Comparison of ENCODE assay signal across 13 cellular contexts in the genomic region with DNA sequence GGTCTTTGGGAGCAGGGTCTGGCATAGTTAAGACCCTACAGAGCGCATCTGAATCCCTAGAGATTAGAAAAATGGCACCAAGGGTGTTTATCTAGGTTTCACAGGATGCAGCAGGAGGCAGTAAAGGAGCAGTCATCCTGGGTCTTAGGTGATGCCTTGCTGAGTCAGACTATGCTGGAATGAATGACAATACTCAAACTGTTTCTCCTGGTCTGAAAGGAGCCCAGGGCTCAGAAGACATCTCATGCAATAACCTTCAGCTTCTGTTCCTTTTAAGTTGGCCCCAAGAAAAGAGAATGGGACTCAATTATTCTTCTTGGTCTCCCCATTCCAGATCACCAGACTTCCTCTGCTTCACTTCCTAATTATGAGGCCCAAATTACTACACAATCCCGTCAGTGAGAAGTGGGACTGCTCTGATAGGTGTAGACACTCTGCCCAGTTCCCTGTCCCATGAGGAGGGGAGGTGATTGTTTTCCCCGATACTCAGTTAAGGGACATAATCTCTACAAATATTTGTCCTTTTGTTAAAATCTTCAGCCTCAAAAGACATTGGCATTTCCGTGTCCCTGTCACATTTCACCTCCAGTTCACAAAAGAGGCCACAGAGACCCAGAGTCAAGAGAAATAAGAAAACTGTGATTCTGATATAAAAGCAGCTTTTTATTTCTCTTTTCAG. TPM values are rescaled to one million over a fixed set of nuclear protein-coding genes. Genes with fewer than 3 reads are reported as not detected.
DNase-seq lines count a peak whose midpoint lies in the region; ATAC-seq and TF ChIP-seq lines count a peak whose summit lies in the region.
"Had no signal": no experiment of that assay in that cellular context is flagged by ENCODE, and none has a peak within 500 bp of the region (broad histone marks: within the 10 kb centered on the region; RNA-seq: fewer than 3 reads in every experiment).

No MANE protein-coding gene starts in this region.

- H3K4me3 ChIP-seq in OCI-LY7 (ENCODE audit: low read depth, low read length, poor library complexity, severe bottlenecking) (peak overlapping the region; percentile 3), epithelial cell of proximal tubule (ENCODE audit: low read depth, low read length) (no peak overlapping the region)

- peaks cover 3% of the 10 kb centered on the region for H3K9me3 Mint-ChIP-seq in stimulated activated memory B cell treated with anti-CD40 and anti-IgM and Interleukin-4, amounts not matched to agents 10 μg/mL and 1 μg/mL and 100 μg/mL, for 72 hours
- H3K9me3 Mint-ChIP-seq: central memory CD8-positive, alpha-beta T cell had no signal

- CTCF ChIA-PET in OCI-LY7 (lab: Charles Lee; ENCODE audit: unreplicated experiment): interaction anchor here (0.5 to 1.7 kb wide), 5 partner anchors 17 to 87 kb away, joined by 3 to 7 read pairs (median 5); a partner anchor contains a TSS

- H3K4me2 ChIP-seq in OCI-LY7 (ENCODE audit: low read length): peak overlapping the region; percentile 63

- H3K27ac ChIP-seq in OCI-LY7 (ENCODE audit: low read depth, low read length, poor library complexity, severe bottlenecking): peak overlapping the region; percentile 93

- H3K36me3 ChIP-seq in OCI-LY7 (ENCODE audit: insufficient read depth, low read length): no peaks in the 10 kb centered on the region; the same call in 1 of the 2 replicates

- H3K9me3 ChIP-seq in OCI-LY7 (ENCODE audit: low read length): peaks cover 13% of the 10 kb centered on the region

- H2AFZ ChIP-seq in OCI-LY7 (ENCODE audit: low read length): peak overlapping the region; percentile 95

- POLR2A ChIA-PET in OCI-LY7 (lab: Charles Lee): interaction anchor here (0.6 to 6.0 kb wide), 15 partner anchors 9 to 87 kb away, joined by 3 to 116 read pairs (median 5); a partner anchor contains a TSS

- peak; percentile 18 for DNase-seq in activated CD4-positive, alpha-beta T cell treated with anti-CD3 and anti-CD28 coated beads for 48 hours
- DNase-seq in activated CD4-positive, alpha-beta T cell treated with anti-CD3 and anti-CD28 coated beads, Interleukin-2, amount 50 U/mL, for 1 hour: no peak
- DNase-seq in OCI-LY7 (ENCODE audit: low spot score) (peak; percentile 54), epithelial cell of proximal tubule (ENCODE audit: low read depth) (peak; percentile 32), DMS79 (lab: John Stamatoyannopoulos, UW) (no peak), cortex of kidney (lab: John Stamatoyannopoulos, UW) (no peak)
- DNase-seq: KG1, Right ventricle myocardium superior had no signal

- no peaks in the 10 kb centered on the region for H3K9me2 ChIP-seq in OCI-LY7 (ENCODE audit: insufficient read depth, low read length)

- H3K27ac Mint-ChIP-seq in stimulated activated memory B cell treated with anti-CD40 and anti-IgM and Interleukin-4, amounts not matched to agents 10 μg/mL and 1 μg/mL and 100 μg/mL, for 72 hours: peak overlapping the region; percentile 92

- H3K4me1 ChIP-seq in OCI-LY7 (ENCODE audit: insufficient read depth, low read length, poor library complexity, severe bottlenecking): peaks cover 49% of the 10 kb centered on the region

- H3K36me3 Mint-ChIP-seq in stimulated activated memory B cell treated with anti-CD40 and anti-IgM and Interleukin-4, amounts not matched to agents 10 μg/mL and 1 μg/mL and 100 μg/mL, for 72 hours: no peaks in the 10 kb centered on the region

- BruUV-seq in OCI-LY7 (replicated peaks; lab: Mats Ljungman, UMichigan): no TSS peak

- H4K20me1 ChIP-seq in OCI-LY7 (ENCODE audit: insufficient read depth, low read length): no peaks in the 10 kb centered on the region

- no peaks in the 10 kb centered on the region for H3K79me2 ChIP-seq in OCI-LY7 (ENCODE audit: insufficient read depth, low read depth, low read length)

- ATAC-seq in stimulated activated memory B cell treated with anti-CD40 and anti-IgM and Interleukin-4, amounts not matched to agents 10 μg/mL and 1 μg/mL and 100 μg/mL, for 72 hours: no peak
- ATAC-seq in GM18517 (IDR thresholded peaks at IDR 0.05; ENCODE audit: unreplicated experiment): no peak

- intact Hi-C loops in OCI-LY7 (cut with micrococcal nuclease; ENCODE audit: unreplicated experiment): loop anchor here (5.0 kb wide), 2 partner anchors 60 to 710 kb away; a partner anchor contains a TSS

- H3K4me3 Mint-ChIP-seq in stimulated activated memory B cell treated with anti-CD40 and anti-IgM and Interleukin-4, amounts not matched to agents 10 μg/mL and 1 μg/mL and 100 μg/mL, for 72 hours: no peak overlapping the region
- H3K4me3 Mint-ChIP-seq: central memory CD8-positive, alpha-beta T cell had no signal

- TF ChIP-seq CTCF in OCI-LY7 (conservative IDR thresholded peaks at IDR 0.05; ENCODE audit: low read length) (peak; percentile 58), epithelial cell of proximal tubule (conservative IDR thresholded peaks at IDR 0.05; ENCODE audit: low read depth, low read length) (peak; percentile 71)

- peaks cover 35% of the 10 kb centered on the region for H3K4me1 Mint-ChIP-seq in stimulated activated memory B cell treated with anti-CD40 and anti-IgM and Interleukin-4, amounts not matched to agents 10 μg/mL and 1 μg/mL and 100 μg/mL, for 72 hours
- H3K4me1 Mint-ChIP-seq: central memory CD8-positive, alpha-beta T cell had no signal

- no peaks in the 10 kb centered on the region for H3K27me3 Mint-ChIP-seq in stimulated activated memory B cell treated with anti-CD40 and anti-IgM and Interleukin-4, amounts not matched to agents 10 μg/mL and 1 μg/mL and 100 μg/mL, for 72 hours
- H3K27me3 Mint-ChIP-seq: central memory CD8-positive, alpha-beta T cell had no signal

RNA-seq across cellular contexts. Expression of a gene that starts 14.8 kb away (rescaled TPM):
- 0.16 TPM in 1 of 2 replicates, not detected in the other for total RNA-seq in OCI-LY7 (2014; rRNA removed; shearing (Covaris generic))
- total RNA-seq in OCI-LY7 (2022): 0.20 and 0.38 TPM in 2 replicates
- total RNA-seq in epithelial cell of proximal tubule: not detected in 2 replicates
- total RNA-seq: H4, omental fat pad, Right ventricle myocardium superior had no signal

RNA-seq across cellular contexts. Expression of a gene that starts 17.5 kb away (rescaled TPM):
- total RNA-seq in OCI-LY7 (2014; rRNA removed; shearing (Covaris generic)): 75.3 and 89.0 TPM in 2 replicates
- total RNA-seq in OCI-LY7 (2022) (126 and 135 TPM in 2 replicates), epithelial cell of proximal tubule (39.2 and 48.2 TPM in 2 replicates)

RNA-seq across cellular contexts. Expression of a gene that starts 38.8 kb away (rescaled TPM):
- 16.3 and 18.3 TPM in 2 replicates for total RNA-seq in OCI-LY7 (2014; rRNA removed; shearing (Covaris generic))
- 9.8 and 12.7 TPM in 2 replicates for total RNA-seq in OCI-LY7 (2022)
- total RNA-seq in epithelial cell of proximal tubule: 13.4 and 26.1 TPM in 2 replicates
- total RNA-seq: H4, Right ventricle myocardium superior had no signal

RNA-seq across cellular contexts. Expression of a gene that starts 43.6 kb away (rescaled TPM):
- total RNA-seq in OCI-LY7 (2014; rRNA removed; shearing (Covaris generic)): 69.9 and 106 TPM in 2 replicates
- 117 and 132 TPM in 2 replicates for total RNA-seq in OCI-LY7 (2022)
- 12.1 and 15.0 TPM in 2 replicates for total RNA-seq in epithelial cell of proximal tubule

Comparison
In these comparisons a context has a peak if more than half of its experiments do, and no peak if none do; other contexts are left out.
1. DNase-seq: peak in activated CD4-positive, alpha-beta T cell treated with anti-CD3 and anti-CD28 coated beads for 48 hours (single experiment), OCI-LY7 (single experiment) and epithelial cell of proximal tubule (single experiment); none in activated CD4-positive, alpha-beta T cell treated with anti-CD3 and anti-CD28 coated beads, Interleukin-2, amount 50 U/mL, for 1 hour (single experiment), DMS79 (single experiment) and cortex of kidney (single experiment).